ENCODE assay signal across 8 cellular contexts in genomic region chr5:155728146-155728856, GRCh38.
DNase-seq lines count a peak whose midpoint lies in the region; ATAC-seq and TF ChIP-seq lines count a peak whose summit lies in the region.

No MANE protein-coding gene starts in this region.

- no TSS peak for BruUV-seq in Calu3 (replicated peaks; lab: Mats Ljungman, UMichigan)

- H3K27ac Mint-ChIP-seq in endothelial cell (ENCODE audit: unreplicated experiment), result no peak overlapping the region
- no peak overlapping the region for H3K27ac Mint-ChIP-seq in Calu3 (ENCODE audit: unreplicated experiment)

- TF ChIP-seq CTCF in BJ (IDR thresholded peaks at IDR 0.05; ENCODE audit: insufficient read depth, low read depth, low read length) (no peak), endothelial cell (IDR thresholded peaks at IDR 0.05; ENCODE audit: unreplicated experiment) (no peak), transverse colon (IDR thresholded peaks at IDR 0.05) (no peak), Calu3 (IDR thresholded peaks at IDR 0.05; ENCODE audit: unreplicated experiment) (no peak)

- peaks cover 10 to 26% (median 23%) of the 10 kb centered on the region in 4 donors for H3K4me1 ChIP-seq in transverse colon

- in situ Hi-C loops in transverse colon (cut with MboI; ENCODE audit: low pct_ligation_motif_present in 1 of 4, low pct_unique_long_range_greater_than_20kb in 1 of 4, low sequenced_read_pairs in 3 of 4), result no loop called here

- WGBS in transverse colon (ENCODE audit: low coverage in 1 of 2), 2 donors, result 13% methylated on average over 32 of the region's 83 CpGs; no CpG with 5 or more reads in 1 of the 2 donors

- H3K9me3 ChIP-seq in transverse colon, result no peaks in the 10 kb centered on the region

- TF ChIP-seq EP300 in transverse colon (IDR thresholded peaks at IDR 0.05; ENCODE audit: low read depth), result no peak

- CTCF ChIA-PET in BJ (lab: Yijun Ruan, JAX), result no interaction called here
- CTCF ChIA-PET in Calu3 (lab: Charles Lee), result no interaction called here

- DNase-seq in BJ (ENCODE audit: low read depth), result peak; percentile 2
- DNase-seq in NCI-H446 treated with DMSO at 0.1 percent for 48 hours (lab: John Stamatoyannopoulos, UW), result peak; percentile 9
- peak; percentile 65 for DNase-seq in endothelial cell (ENCODE audit: low spot score)
- peak; percentile 2 to 70 for DNase-seq in lung microvascular endothelial cell (ENCODE audit: low read depth in 2 of 2)
- DNase-seq in transverse colon, result peak; percentile 52
- DNase-seq in Calu3, result no peak
- DNase-seq in NCI-H345 treated with DMSO at 0.1 percent for 48 hours (lab: John Stamatoyannopoulos, UW; ENCODE audit: unreplicated experiment), result no peak

- peaks cover 29% of the 10 kb centered on the region for H3K27me3 Mint-ChIP-seq in endothelial cell (ENCODE audit: unreplicated experiment)
- H3K27me3 Mint-ChIP-seq in Calu3 (ENCODE audit: unreplicated experiment), result no peaks in the 10 kb centered on the region

- H3K4me3 ChIP-seq in BJ (ENCODE audit: low read depth, low read length) (peak overlapping the region; percentile 19), transverse colon (peak overlapping the region in 3 of 4 donors; percentile 26 to 55 (median 39))

- H3K27ac ChIP-seq in transverse colon, result no peak overlapping the region

- no peaks in the 10 kb centered on the region for H3K36me3 ChIP-seq in BJ (ENCODE audit: control insufficient read depth, insufficient read depth, low read length)
- H3K36me3 ChIP-seq in transverse colon, result no peaks in the 10 kb centered on the region

- no peaks in the 10 kb centered on the region for H3K9me3 Mint-ChIP-seq in endothelial cell (ENCODE audit: unreplicated experiment)
- H3K9me3 Mint-ChIP-seq in Calu3 (ENCODE audit: low read depth, unreplicated experiment), result peaks cover 14% of the 10 kb centered on the region

- TF ChIP-seq POLR2A in transverse colon (IDR thresholded peaks at IDR 0.05), result no peak

- peak overlapping the region; percentile 87 for H3K4me3 Mint-ChIP-seq in endothelial cell (ENCODE audit: unreplicated experiment)
- no peak overlapping the region for H3K4me3 Mint-ChIP-seq in Calu3 (ENCODE audit: low read depth, unreplicated experiment)

- intact Hi-C loops in transverse colon (cut with DNase I; ENCODE audit: low total_unique reads) (no loop called here), Calu3 (cut with micrococcal nuclease; ENCODE audit: unreplicated experiment) (no loop called here)

- no peak for ATAC-seq in HG03159 (IDR thresholded peaks at IDR 0.05; ENCODE audit: unreplicated experiment)

- H3K4me1 Mint-ChIP-seq in endothelial cell (ENCODE audit: unreplicated experiment), result peaks cover 14% of the 10 kb centered on the region
- H3K4me1 Mint-ChIP-seq in Calu3 (ENCODE audit: low read depth, unreplicated experiment), result no peaks in the 10 kb centered on the region

- POLR2A ChIA-PET in BJ (lab: Charles Lee), result no interaction called here

- peaks cover 16% of the 10 kb centered on the region for H3K27me3 ChIP-seq in BJ (ENCODE audit: control insufficient read depth, insufficient read depth, low read length)
- peaks cover 94% of the 10 kb centered on the region for H3K27me3 ChIP-seq in transverse colon

- H3K36me3 Mint-ChIP-seq in endothelial cell (ENCODE audit: low read depth, unreplicated experiment) (no peaks in the 10 kb centered on the region), Calu3 (ENCODE audit: insufficient read depth, unreplicated experiment) (no peaks in the 10 kb centered on the region)

Comparison
In these comparisons a context has a peak if more than half of its experiments do, and no peak if none do; other contexts are left out.
1. DNase-seq: peak in BJ (single experiment), NCI-H446 treated with DMSO at 0.1 percent for 48 hours (single experiment), endothelial cell (single experiment), lung microvascular endothelial cell (2 of 2) and transverse colon (single experiment); none in Calu3 (single experiment) and NCI-H345 treated with DMSO at 0.1 percent for 48 hours (single experiment).